ENCODE assay signal across 14 cellular contexts in genomic region chr10:112834661-112835060, GRCh38.
A peak's percentile ranks its signal among the peaks of the same experiment; 100 is the strongest.
DNase-seq lines count a peak whose midpoint lies in the region; ATAC-seq, FAIRE-seq and TF ChIP-seq lines count a peak whose summit lies in the region.
"Had no signal": no experiment of that assay in that cellular context is flagged by ENCODE, and none has a peak within 500 bp of the region (broad histone marks: within the 10 kb centered on the region; RNA-seq: fewer than 3 reads in every experiment).

No MANE protein-coding gene starts in this region.

- DNase-seq in DMS153 (lab: John Stamatoyannopoulos, UW) (peak; percentile 65), NT2/D1 (ENCODE audit: low read depth, low spot score) (no peak), left lung (peak in 1 of 2 donors; percentile 66), small intestine (no peak), NCI-H2171 (lab: John Stamatoyannopoulos, UW) (no peak)
- DNase-seq: MM.1S; stimulated activated CD4-positive, alpha-beta T cell treated with anti-CD3 and anti-CD28 coated beads, Interleukin-12 subunit alpha, Interleukin-12 subunit beta, amount 100 ng/mL, for 4 hours; tibial artery had no signal

- WGBS in small intestine, 3 donors = 65 to 91% (median 87%) methylated on average over 6 of the region's 6 CpGs

- no peak for FAIRE-seq in small intestine (lab: Jason Lieb, UNC)

- H3K4me1 ChIP-seq in NT2/D1 (ENCODE audit: insufficient read depth, insufficient read length) = peaks cover 12% of the 10 kb centered on the region
- peaks cover 3 to 17% of the 10 kb centered on the region in 2 donors for H3K4me1 ChIP-seq in left lung
- H3K4me1 ChIP-seq in small intestine (ENCODE audit: control insufficient read depth in 2 of 2, insufficient read depth in 1 of 2, low read depth in 1 of 2, low read length in 1 of 2) = no peaks in the 10 kb centered on the region
- H3K4me1 ChIP-seq: breast epithelium, parathyroid adenoma had no signal

- H3K27me3 ChIP-seq in NT2/D1 (ENCODE audit: insufficient read depth, insufficient read length) = no peaks in the 10 kb centered on the region
- H3K27me3 ChIP-seq in left lung = no peaks in the 10 kb centered on the region
- no peaks in the 10 kb centered on the region for H3K27me3 ChIP-seq in small intestine (ENCODE audit: control insufficient read depth in 2 of 2, insufficient read depth in 2 of 2, low read length in 2 of 2)
- H3K27me3 ChIP-seq: breast epithelium, tibial artery had no signal

- peak overlapping the region; percentile 28 for H3K9ac ChIP-seq in NT2/D1 (ENCODE audit: insufficient read length, low read depth)
- H3K9ac ChIP-seq: parathyroid adenoma had no signal

- H3K27ac ChIP-seq in left lung (no peak overlapping the region), small intestine (ENCODE audit: low read depth in 1 of 2, low read length in 1 of 2) (no peak overlapping the region)
- H3K27ac ChIP-seq: breast epithelium, parathyroid adenoma, tibial artery had no signal

- TF ChIP-seq CTCF in left lung (IDR thresholded peaks at IDR 0.05) = no peak

- H3K4me3 ChIP-seq in NT2/D1 (ENCODE audit: insufficient read length, low read depth) (no peak overlapping the region), left lung (no peak overlapping the region), small intestine (ENCODE audit: low read depth in 1 of 2, low read length in 2 of 2) (no peak overlapping the region)
- H3K4me3 ChIP-seq: breast epithelium, tibial artery had no signal

- intact Hi-C loops in left lung (cut with DNase I) = no loop called here

- ATAC-seq in GM21576 (IDR thresholded peaks at IDR 0.05; ENCODE audit: unreplicated experiment) (peak; percentile 53), left lung (peak; percentile 85), HG02938 (IDR thresholded peaks at IDR 0.05; ENCODE audit: unreplicated experiment) (no peak), HG02870 (IDR thresholded peaks at IDR 0.05; ENCODE audit: unreplicated experiment) (no peak)
- ATAC-seq: stimulated activated memory B cell treated with anti-CD40 and anti-IgM and Interleukin-4, amounts not matched to agents 10 μg/mL and 1 μg/mL and 100 μg/mL, for 72 hours had no signal

- H3K36me3 ChIP-seq in NT2/D1 (ENCODE audit: insufficient read depth, insufficient read length, low read length) (no peaks in the 10 kb centered on the region), left lung (no peaks in the 10 kb centered on the region), small intestine (ENCODE audit: control insufficient read depth in 2 of 2, insufficient read depth in 2 of 2, low read length in 2 of 2) (no peaks in the 10 kb centered on the region)
- H3K36me3 ChIP-seq: breast epithelium, tibial artery had no signal

- H3K9me3 ChIP-seq in NT2/D1 (ENCODE audit: insufficient read depth, low read length) (no peaks in the 10 kb centered on the region), left lung (peaks cover 0 to under 1% of the 10 kb centered on the region in 2 donors), small intestine (ENCODE audit: control insufficient read depth, low read depth) (no peaks in the 10 kb centered on the region)
- H3K9me3 ChIP-seq: breast epithelium, tibial artery had no signal

Comparison
In these comparisons a context has a peak if more than half of its experiments do, and no peak if none do; other contexts are left out.
1. ATAC-seq: peak in GM21576 (single experiment) and left lung (single experiment); none in HG02938 (single experiment) and HG02870 (single experiment).